Comparison of ENCODE assay signal across 39 cellular contexts in the genomic region with DNA sequence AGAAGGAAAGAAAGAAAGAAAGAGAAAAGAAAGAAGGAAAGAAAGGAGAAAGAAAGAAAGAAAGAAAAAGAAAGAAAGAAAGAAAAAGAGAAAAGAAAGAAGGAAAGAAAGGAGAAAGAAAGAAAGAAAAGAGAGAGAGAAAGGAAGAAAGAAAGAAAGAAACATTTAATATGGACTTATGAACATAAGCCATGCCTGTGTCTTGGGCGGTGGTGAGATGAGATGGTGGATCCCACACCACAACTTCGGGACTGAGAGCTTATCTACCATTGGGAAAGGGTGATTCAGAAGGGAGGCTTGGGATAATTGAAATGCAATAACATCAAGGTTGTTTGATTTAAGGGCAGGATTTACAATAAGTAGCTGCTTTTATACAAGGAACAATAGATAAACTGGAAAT.
"Had no signal": no experiment of that assay in that cellular context is flagged by ENCODE, and none has a peak within 500 bp of the region (broad histone marks: within the 10 kb centered on the region; RNA-seq: fewer than 3 reads in every experiment).

No MANE protein-coding gene starts in this region.

- H3K27me3 ChIP-seq: adrenal gland, ascending aorta, body of pancreas, brain microvascular endothelial cell, breast epithelium, cardiac muscle cell had no signal

- H3K4me1 ChIP-seq: adrenal gland, ascending aorta, body of pancreas, breast epithelium had no signal

- H3K27ac Mint-ChIP-seq: activated naive CD4-positive, alpha-beta T cell treated with anti-CD3 and anti-CD28 coated beads for 36 hours; activated naive CD4-positive, alpha-beta T cell treated with anti-CD3 and anti-CD28 coated beads, Interleukin-2, amount 10 ng/mL, durations not matched to agents 7 days and 5 days; activated naive CD4-positive, alpha-beta T cell treated with anti-CD3 and anti-CD28 coated beads, Interleukin-2, amount 50 U/mL, for 72 hours; activated naive CD8-positive, alpha-beta T cell; activated naive CD8-positive, alpha-beta T cell treated with anti-CD3 and anti-CD28 coated beads for 36 hours; activated naive CD8-positive, alpha-beta T cell treated with anti-CD3 and anti-CD28 coated beads, Interleukin-2, amount 10 ng/mL, durations not matched to agents 7 days and 5 days; activated naive CD8-positive, alpha-beta T cell treated with anti-CD3 and anti-CD28 coated beads, Interleukin-2, amount 50 U/mL, for 24 hours; activated T-cell treated with anti-CD3 and anti-CD28 coated beads, Interleukin-2, amount 50 U/mL, for 24 hours; activated T-cell treated with anti-CD3 and anti-CD28 coated beads, Interleukin-2, amount 50 U/mL, for 72 hours; activated T-helper 1 cell treated with anti-CD3 and anti-CD28 coated beads, Interleukin-12 subunit alpha, Interleukin-12 subunit beta, Interleukin-2, Interleukin-4 antibody, amounts not matched to agents 30 ng/mL and 10 ng/mL and 1 ng/mL, durations not matched to agents 14 hours and 24 hours and 36 hours; activated T-helper 17 cell treated with anti-CD3 and anti-CD28 coated beads, Interleukin-2, amount 50 U/mL, for 72 hours; activated T-helper 2 cell treated with anti-CD3 and anti-CD28 coated beads, Interferon-gamma antibody, Interleukin-2, Interleukin-4, amounts not matched to agents 10 μg/mL and 5 μg/mL and 100 μg/mL, durations not matched to agents 14 hours and 24 hours and 36 hours; brain had no signal

- H3K27me3 Mint-ChIP-seq: activated naive CD4-positive, alpha-beta T cell treated with anti-CD3 and anti-CD28 coated beads, Interleukin-2, amount 10 ng/mL, durations not matched to agents 7 days and 5 days; activated naive CD4-positive, alpha-beta T cell treated with anti-CD3 and anti-CD28 coated beads, Interleukin-2, amount 50 U/mL, for 24 hours; activated naive CD8-positive, alpha-beta T cell; activated naive CD8-positive, alpha-beta T cell treated with anti-CD3 and anti-CD28 coated beads for 36 hours; activated naive CD8-positive, alpha-beta T cell treated with anti-CD3 and anti-CD28 coated beads, Interleukin-2, amount 10 ng/mL, durations not matched to agents 7 days and 5 days; activated naive CD8-positive, alpha-beta T cell treated with anti-CD3 and anti-CD28 coated beads, Interleukin-2, amount 50 U/mL, for 24 hours; activated T-cell treated with anti-CD3 and anti-CD28 coated beads, Interleukin-2, amount 50 U/mL, for 24 hours; activated T-helper 17 cell treated with anti-CD3 and anti-CD28 coated beads, Interleukin-2, amount 50 U/mL, for 72 hours; central memory CD8-positive, alpha-beta T cell had no signal

- FAIRE-seq: astrocyte, bronchial epithelial cell had no signal

- H3K9me3 ChIP-seq: adrenal gland, ascending aorta, body of pancreas, breast epithelium had no signal

- H3K36me3 Mint-ChIP-seq: activated naive CD4-positive, alpha-beta T cell treated with anti-CD3 and anti-CD28 coated beads, Interleukin-2, amount 10 ng/mL, durations not matched to agents 7 days and 5 days; activated naive CD4-positive, alpha-beta T cell treated with anti-CD3 and anti-CD28 coated beads, Interleukin-2, amount 50 U/mL, for 24 hours; activated naive CD8-positive, alpha-beta T cell; activated naive CD8-positive, alpha-beta T cell treated with anti-CD3 and anti-CD28 coated beads for 36 hours; activated naive CD8-positive, alpha-beta T cell treated with anti-CD3 and anti-CD28 coated beads, Interleukin-2, amount 10 ng/mL, durations not matched to agents 7 days and 5 days; brain had no signal

- H3K4me1 Mint-ChIP-seq: activated naive CD4-positive, alpha-beta T cell treated with anti-CD3 and anti-CD28 coated beads, Interleukin-2, amount 10 ng/mL, durations not matched to agents 7 days and 5 days; activated naive CD4-positive, alpha-beta T cell treated with anti-CD3 and anti-CD28 coated beads, Interleukin-2, amount 50 U/mL, for 24 hours; activated naive CD8-positive, alpha-beta T cell treated with anti-CD3 and anti-CD28 coated beads for 36 hours; activated naive CD8-positive, alpha-beta T cell treated with anti-CD3 and anti-CD28 coated beads, Interleukin-2, amount 10 ng/mL, durations not matched to agents 7 days and 5 days; activated naive CD8-positive, alpha-beta T cell treated with anti-CD3 and anti-CD28 coated beads, Interleukin-2, amount 50 U/mL, for 24 hours; activated T-helper 17 cell treated with anti-CD3 and anti-CD28 coated beads, Interleukin-2, amount 50 U/mL, for 72 hours; central memory CD8-positive, alpha-beta T cell had no signal

- H3K27ac ChIP-seq: adrenal gland, ascending aorta, body of pancreas, brain microvascular endothelial cell, breast epithelium, cardiac muscle cell had no signal

- H3K4me3 ChIP-seq: adrenal gland, ascending aorta, body of pancreas, breast epithelium, cardiac muscle cell had no signal

- H3K4me3 Mint-ChIP-seq: activated naive CD4-positive, alpha-beta T cell treated with anti-CD3 and anti-CD28 coated beads for 36 hours; activated naive CD4-positive, alpha-beta T cell treated with anti-CD3 and anti-CD28 coated beads, Interleukin-2, amount 10 ng/mL, durations not matched to agents 7 days and 5 days; activated naive CD4-positive, alpha-beta T cell treated with anti-CD3 and anti-CD28 coated beads, Interleukin-2, amount 50 U/mL, for 24 hours; activated naive CD8-positive, alpha-beta T cell; activated naive CD8-positive, alpha-beta T cell treated with anti-CD3 and anti-CD28 coated beads for 36 hours; activated naive CD8-positive, alpha-beta T cell treated with anti-CD3 and anti-CD28 coated beads, Interleukin-2, amount 10 ng/mL, durations not matched to agents 7 days and 5 days; activated naive CD8-positive, alpha-beta T cell treated with anti-CD3 and anti-CD28 coated beads, Interleukin-2, amount 50 U/mL, for 24 hours; activated T-cell treated with anti-CD3 and anti-CD28 coated beads, Interleukin-2, amount 50 U/mL, for 24 hours; activated T-cell treated with anti-CD3 and anti-CD28 coated beads, Interleukin-2, amount 50 U/mL, for 4 hours; activated T-cell treated with anti-CD3 and anti-CD28 coated beads, Interleukin-2, amount 50 U/mL, for 72 hours; activated T-helper 1 cell treated with anti-CD3 and anti-CD28 coated beads, Interleukin-12 subunit alpha, Interleukin-12 subunit beta, Interleukin-2, Interleukin-4 antibody, amounts not matched to agents 30 ng/mL and 10 ng/mL and 1 ng/mL, durations not matched to agents 14 hours and 24 hours and 36 hours; activated T-helper 17 cell treated with anti-CD3 and anti-CD28 coated beads, Interleukin-2, amount 50 U/mL, for 72 hours; brain; central memory CD8-positive, alpha-beta T cell had no signal

- DNase-seq: activated effector memory CD4-positive, alpha-beta T cell treated with anti-CD3 and anti-CD28 coated beads, Interleukin-2, amount 50 U/mL, for 16 hours; activated effector memory CD4-positive, alpha-beta T cell treated with Interleukin-2 at 50 U/mL for 16 hours; activated gamma-delta T cell; activated gamma-delta T cell treated with Interleukin-2 at 50 U/mL for 16 hours; activated naive CD4-positive, alpha-beta T cell; activated naive CD4-positive, alpha-beta T cell treated with anti-CD3 and anti-CD28 coated beads for 36 hours; activated naive CD4-positive, alpha-beta T cell treated with anti-CD3 and anti-CD28 coated beads, Interleukin-2, amount 10 ng/mL, durations not matched to agents 7 days and 5 days; activated naive CD4-positive, alpha-beta T cell treated with anti-CD3 and anti-CD28 coated beads, Interleukin-2, amount 50 U/mL, for 16 hours; activated naive CD4-positive, alpha-beta T cell treated with Interleukin-2 at 50 U/mL for 16 hours; activated naive CD8-positive, alpha-beta T cell treated with anti-CD3 and anti-CD28 coated beads for 36 hours; activated naive CD8-positive, alpha-beta T cell treated with anti-CD3 and anti-CD28 coated beads, Interleukin-2, amount 10 ng/mL, durations not matched to agents 7 days and 5 days; activated naive CD8-positive, alpha-beta T cell treated with anti-CD3 and anti-CD28 coated beads, Interleukin-2, amount 50 U/mL, for 24 hours; activated T-cell treated with anti-CD3 and anti-CD28 coated beads, Interleukin-2, amount 50 U/mL, for 24 hours; activated T-cell treated with anti-CD3 and anti-CD28 coated beads, Interleukin-2, amount 50 U/mL, for 4 hours; activated T-cell treated with anti-CD3 and anti-CD28 coated beads, Interleukin-2, amount 50 U/mL, for 48 hours; activated T-cell treated with anti-CD3 and anti-CD28 coated beads, Interleukin-2, amount 50 U/mL, for 72 hours; adrenal gland; amniotic stem cell; amygdala; anterior cingulate cortex; aorta; body of pancreas; brain microvascular endothelial cell; caudate nucleus; central memory CD4-positive, alpha-beta T cell; cerebellar nuclear complex had no signal

- H3K36me3 ChIP-seq: adrenal gland, ascending aorta, brain microvascular endothelial cell, breast epithelium, cardiac muscle cell had no signal

- ATAC-seq: activated naive CD4-positive, alpha-beta T cell treated with anti-CD3 and anti-CD28 coated beads, Interleukin-2, amount 50 U/mL, for 72 hours; activated naive CD8-positive, alpha-beta T cell treated with anti-CD3 and anti-CD28 coated beads, Interleukin-2, amount 50 U/mL, for 24 hours; activated T-cell treated with anti-CD3 and anti-CD28 coated beads, Interleukin-2, amount 50 U/mL, for 4 hours; activated T-cell treated with anti-CD3 and anti-CD28 coated beads, Interleukin-2, amount 50 U/mL, for 72 hours; activated T-helper 17 cell treated with anti-CD3 and anti-CD28 coated beads, Interleukin-2, amount 50 U/mL, for 72 hours; body of pancreas had no signal
